ENCODE assay signal across 8 cellular contexts in the genomic region with DNA sequence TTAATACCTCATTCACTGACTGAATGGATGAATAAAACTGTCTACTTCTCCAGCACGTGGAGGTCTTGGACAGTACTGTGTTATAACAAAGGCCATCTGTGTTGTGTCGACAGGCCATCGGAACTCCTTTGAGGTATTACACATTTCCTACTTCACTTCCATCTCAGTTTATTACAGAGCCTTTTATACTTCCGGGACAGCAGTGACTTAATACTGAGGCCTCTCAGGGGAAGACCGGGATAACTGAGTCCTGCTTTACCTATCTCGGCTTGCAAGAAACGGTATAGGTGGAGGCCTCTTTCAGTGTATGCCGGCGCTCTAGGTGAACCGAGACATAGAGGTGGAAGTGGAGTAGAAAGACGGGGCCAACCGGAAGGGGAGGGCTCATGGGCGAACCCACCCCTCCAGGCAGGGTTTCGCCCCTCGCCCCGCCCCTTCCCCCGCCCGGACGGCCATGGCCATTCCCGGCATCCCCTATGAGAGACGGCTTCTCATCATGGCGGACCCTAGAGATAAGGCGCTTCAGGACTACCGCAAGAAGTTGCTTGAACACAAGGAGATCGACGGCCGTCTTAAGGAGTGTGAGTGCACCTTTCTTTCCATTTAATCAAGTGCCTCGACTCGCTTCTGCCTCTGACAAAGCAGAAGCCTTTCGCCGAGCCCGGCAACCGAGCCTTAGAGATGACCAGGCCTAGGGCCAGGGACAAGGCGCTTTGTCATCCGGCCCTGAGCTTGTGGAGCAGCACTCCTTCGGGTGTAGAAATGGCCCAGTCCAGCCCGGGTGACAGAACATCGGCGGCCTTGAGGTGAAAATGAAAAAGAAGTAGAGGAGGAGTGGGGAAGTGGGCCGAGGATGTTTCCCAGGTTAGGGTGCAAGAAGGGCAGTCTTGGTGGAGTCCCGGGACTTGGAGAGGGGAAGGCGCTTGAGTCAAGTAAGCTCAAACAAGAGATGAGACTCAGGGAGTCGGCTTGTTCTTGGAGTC. TPM values are rescaled to one million over a fixed set of nuclear protein-coding genes. Genes with fewer than 3 reads are reported as not detected.
A peak's percentile ranks its signal among the peaks of the same experiment; 100 is the strongest.
DNase-seq lines count a peak whose midpoint lies in the region; ATAC-seq and FAIRE-seq lines count a peak whose summit lies in the region.

Gene PSMC6, plus strand, starts transcription at position 477 of the 983 bp plus-strand sequence. Its CDS starts 20 bp downstream, at position 497.

- H3K27ac ChIP-seq in right cardiac atrium (ENCODE audit: low read length) (peak within 1 kb of the TSS; percentile 99), aorta (ENCODE audit: low read depth in 1 of 2, low read length in 2 of 2) (peak within 1 kb of the TSS in 1 of 2 donors; percentile 94)

- peak; percentile 94 for FAIRE-seq in GM18507 (lab: Jason Lieb, UNC)

- peak within 1 kb of the TSS; percentile 71 for H3K4me3 ChIP-seq in right cardiac atrium (ENCODE audit: low read length)
- H3K4me3 ChIP-seq in aorta (ENCODE audit: low read length in 2 of 2), result peak within 1 kb of the TSS; percentile 95 to 96

- H3K27me3 ChIP-seq in right cardiac atrium (ENCODE audit: control insufficient read depth, insufficient read depth) (no peaks in the 10 kb centered on the region), aorta (ENCODE audit: control insufficient read depth in 1 of 2, insufficient read depth in 2 of 2, low read length in 1 of 2) (no peaks in the 10 kb centered on the region)

- DNase-seq in GM18507 (ENCODE audit: extremely low spot score, insufficient read length, low read depth), result peak; percentile 85
- peak; percentile 83 to 86 for DNase-seq in NCI-H1930 (lab: John Stamatoyannopoulos, UW)
- DNase-seq in anterior cingulate cortex (lab: John Stamatoyannopoulos, UW), result peak; percentile 56 to 97 (median 89)
- peak; percentile 96 to 98 (median 97) for DNase-seq in right cardiac atrium
- peak; percentile 76 for DNase-seq in renal cortical epithelial cell (ENCODE audit: low read depth)
- peak; percentile 96 to 99 for DNase-seq in aorta

- WGBS in right cardiac atrium, result under 1% methylated on average over 43 of the region's 43 CpGs
- 0 to 1% methylated on average over 43 of the region's 43 CpGs for WGBS in aorta, 2 donors

- H3K36me3 ChIP-seq in aorta (ENCODE audit: control insufficient read depth in 1 of 2, insufficient read depth in 2 of 2, low read length in 1 of 2), result no peaks in the 10 kb centered on the region

- peak; percentile 95 for ATAC-seq in HG02973 (IDR thresholded peaks at IDR 0.05; ENCODE audit: unreplicated experiment)
- ATAC-seq in right cardiac atrium, result peak; percentile 100
- ATAC-seq in aorta (ENCODE audit: low FRiP score), result peak; percentile 100

- no peaks in the 10 kb centered on the region for H3K9me3 ChIP-seq in right cardiac atrium (ENCODE audit: control insufficient read depth, low read length)
- no peaks in the 10 kb centered on the region for H3K9me3 ChIP-seq in aorta (ENCODE audit: control insufficient read depth, low read length)

- no peaks in the 10 kb centered on the region for H3K4me1 ChIP-seq in right cardiac atrium (ENCODE audit: control insufficient read depth, insufficient read depth, low read length)
- H3K4me1 ChIP-seq in aorta (ENCODE audit: control insufficient read depth in 1 of 2, insufficient read depth in 2 of 2, low read length in 2 of 2), result peaks cover 0 to 5% of the 10 kb centered on the region in 2 donors

- intact Hi-C loops in T-helper 2 cell treated with Interferon-gamma antibody and Interleukin-4, amounts not matched to agents 100 ng/mL and 5 ng/mL, for 36 hours (cut with micrococcal nuclease), result loop anchor here (1.0 to 5.0 kb wide), 7 partner anchors 13 to 446 kb away; partner anchors contain the start of genes DDHD1, GNPNAT1, GPR137C and PTGER2
- intact Hi-C loops in right cardiac atrium (cut with DNase I) (no loop called here), aorta (cut with DNase I) (no loop called here)

RNA-seq across cellular contexts. Expression of gene PSMC6, which starts in this region (rescaled TPM):
- total RNA-seq in T-helper 2 cell treated with Interferon-gamma antibody and Interleukin-4, amounts not matched to agents 100 ng/mL and 5 ng/mL, for 36 hours, result 95.3 and 110 TPM in 2 replicates
- total RNA-seq in right cardiac atrium (10 to 100 TPM; 66.9 to 79.2 (median 77.2) TPM), renal cortical epithelial cell (141 and 145 TPM in 2 replicates), aorta (10 to 100 TPM; 76.3 to 78.3 TPM)
- polyA plus RNA-seq in right cardiac atrium (84.8 TPM), aorta (100 to 1,000 TPM in 1 of 2 donors, 10 to 100 TPM in 1; 87.9 to 107 TPM)
